8 cellular contexts compared by ENCODE assay signal in genomic region chr17:76497979-76498885, GRCh38. TPM values are rescaled to one million over a fixed set of nuclear protein-coding genes. Genes with fewer than 3 reads are reported as not detected.
A peak's percentile ranks its signal among the peaks of the same experiment; 100 is the strongest.
DNase-seq lines count a peak whose midpoint lies in the region; ATAC-seq and TF ChIP-seq lines count a peak whose summit lies in the region.

No MANE protein-coding gene starts in this region.

- TF ChIP-seq CTCF in AG09309 (IDR thresholded peaks at IDR 0.05; ENCODE audit: control insufficient read depth, insufficient read depth, low read depth, low read length, missing control alignments) (no peak), HEK293 (tag by site-specific recombination; IDR thresholded peaks at IDR 0.05) (no peak), fibroblast of mammary gland (conservative IDR thresholded peaks at IDR 0.05; ENCODE audit: control insufficient read depth, insufficient read depth, low read depth, low read length) (no peak)

- H3K36me3 ChIP-seq in HEK293 (ENCODE audit: control insufficient read depth in 2 of 2, insufficient read depth in 1 of 2, low read length in 2 of 2) = no peaks in the 10 kb centered on the region

- peaks cover 33% of the 10 kb centered on the region for H3K4me1 Mint-ChIP-seq in T-helper 17 cell
- H3K4me1 Mint-ChIP-seq in natural killer cell treated with Interleukin-12 subunit alpha and Interleukin-12 subunit beta and Interleukin-15 and Interleukin-18, amount 100 ng/mL, for 72 hours (ENCODE audit: low read depth in 2 of 2) = peaks cover 63 to 68% of the 10 kb centered on the region in 2 donors

- no peak overlapping the region for H3K27ac Mint-ChIP-seq in T-helper 17 cell
- H3K27ac Mint-ChIP-seq in natural killer cell treated with Interleukin-12 subunit alpha and Interleukin-12 subunit beta and Interleukin-15 and Interleukin-18, amount 100 ng/mL, for 72 hours = peak overlapping the region; percentile 100

- H3K9me3 ChIP-seq in HEK293 (ENCODE audit: control insufficient read depth, insufficient read depth, low read depth, low read length) (no peaks in the 10 kb centered on the region), T-helper 17 cell (ENCODE audit: control insufficient read depth, low read length, poor library complexity, severe bottlenecking) (no peaks in the 10 kb centered on the region)

- H3K27ac ChIP-seq in HEK293 (ENCODE audit: extremely low read depth, low read depth, low read length) = no peak overlapping the region

- DNase-seq in AG09309 (ENCODE audit: low read depth) (peak; percentile 35), T-helper 17 cell (no peak), fibroblast of mammary gland (ENCODE audit: low read depth) (peak; percentile 69), GDM1 (lab: John Stamatoyannopoulos, UW) (no peak)
- DNase-seq in natural killer cell treated with Interleukin-12 subunit alpha and Interleukin-12 subunit beta and Interleukin-15 and Interleukin-18, amount 100 ng/mL, for 72 hours (ENCODE audit: low spot score) = no peak
- DNase-seq in activated CD4-positive, CD25-positive, alpha-beta regulatory T cell (lab: John Stamatoyannopoulos, UW) = no peak

- H3K4me1 ChIP-seq in HEK293 (ENCODE audit: control insufficient read depth, insufficient read depth, low read length) = peaks cover 21% of the 10 kb centered on the region

- peak overlapping the region; percentile 0 for H3K4me3 ChIP-seq in AG09309 (ENCODE audit: control insufficient read depth, low read depth, low read length)
- no peak overlapping the region for H3K4me3 ChIP-seq in HEK293 (ENCODE audit: low read depth, low read length)
- no peak overlapping the region for H3K4me3 ChIP-seq in fibroblast of mammary gland (ENCODE audit: control insufficient read depth, low read depth, low read length)

- ATAC-seq in T-helper 17 cell = no peak
- no peak for ATAC-seq in natural killer cell treated with Interleukin-12 subunit alpha and Interleukin-12 subunit beta and Interleukin-15 and Interleukin-18, amount 100 ng/mL, for 72 hours
- ATAC-seq in GM18861 (IDR thresholded peaks at IDR 0.05; ENCODE audit: unreplicated experiment) = no peak

- POLR2A ChIA-PET in HEK293 (lab: Yijun Ruan, JAX) = interaction anchor here (0.6 to 1.4 kb wide), 2 partner anchors 59 to 96 kb away, joined by 4 to 8 read pairs; no protein-coding TSS in a partner anchor

- no peaks in the 10 kb centered on the region for H3K9me3 Mint-ChIP-seq in natural killer cell treated with Interleukin-12 subunit alpha and Interleukin-12 subunit beta and Interleukin-15 and Interleukin-18, amount 100 ng/mL, for 72 hours

- CTCF ChIA-PET in HEK293 (lab: Yijun Ruan, JAX) = interaction anchor here (0.6 to 3.6 kb wide), 9 partner anchors 9 to 200 kb away, joined by 3 to 15 read pairs (median 3); partner anchors contain the start of gene AANAT

- peak overlapping the region; percentile 88 for H3K4me3 Mint-ChIP-seq in T-helper 17 cell
- H3K4me3 Mint-ChIP-seq in natural killer cell treated with Interleukin-12 subunit alpha and Interleukin-12 subunit beta and Interleukin-15 and Interleukin-18, amount 100 ng/mL, for 72 hours = peak overlapping the region; percentile 93

- H3K27me3 Mint-ChIP-seq in T-helper 17 cell = no peaks in the 10 kb centered on the region
- H3K27me3 Mint-ChIP-seq in natural killer cell treated with Interleukin-12 subunit alpha and Interleukin-12 subunit beta and Interleukin-15 and Interleukin-18, amount 100 ng/mL, for 72 hours = no peaks in the 10 kb centered on the region

- no peaks in the 10 kb centered on the region for H3K36me3 Mint-ChIP-seq in T-helper 17 cell (ENCODE audit: low read depth)
- H3K36me3 Mint-ChIP-seq in natural killer cell treated with Interleukin-12 subunit alpha and Interleukin-12 subunit beta and Interleukin-15 and Interleukin-18, amount 100 ng/mL, for 72 hours = no peaks in the 10 kb centered on the region

TF ChIP-seq in HEK293, 187 proteins besides CTCF, POLR2A, EP300 and RAD21 (continues in another document):
- TF ChIP-seq ZBTB20 (tag by site-specific recombination; IDR thresholded peaks at IDR 0.05) = peak; percentile 79
- TF ChIP-seq HOXC10 (CRISPR knock-in tag; IDR thresholded peaks at IDR 0.05) = no peak
- TF ChIP-seq ZNF645 (tag by site-specific recombination; IDR thresholded peaks at IDR 0.05) = no peak
- peak; percentile 70 for TF ChIP-seq ZIC2 (tag by site-specific recombination; IDR thresholded peaks at IDR 0.05)
- TF ChIP-seq ZSCAN5A (tag by site-specific recombination; IDR thresholded peaks at IDR 0.05) = no peak
- no peak for TF ChIP-seq ZNF776 (tag by site-specific recombination; IDR thresholded peaks at IDR 0.05; ENCODE audit: borderline replicate concordance)
- peak; percentile 60 for TF ChIP-seq ZBTB17 (tag by site-specific recombination; IDR thresholded peaks at IDR 0.05)
- 0 out of 2 replicates have a peak, but pooled peaks have one; percentile 20 for TF ChIP-seq ZNF76 (tag by site-specific recombination; IDR thresholded peaks at IDR 0.05; ENCODE audit: borderline replicate concordance, low read depth)
- TF ChIP-seq ZNF366 (tag by site-specific recombination; conservative IDR thresholded peaks at IDR 0.05) = no peak
- TF ChIP-seq ZNF18 (tag by site-specific recombination; IDR thresholded peaks at IDR 0.05) = peak; percentile 71
- TF ChIP-seq ZNF423 (tag by site-specific recombination; IDR thresholded peaks at IDR 0.05) = peak; percentile 94
- 0 out of 2 replicates have a peak, but pooled peaks have one; percentile 51 for TF ChIP-seq INSM2 (tag by site-specific recombination; IDR thresholded peaks at IDR 0.05)
- TF ChIP-seq SP7 (tag by site-specific recombination; IDR thresholded peaks at IDR 0.05) = peak; percentile 25; the same call in 1 of the 2 replicates
- TF ChIP-seq GLIS1 (tag by site-specific recombination; IDR thresholded peaks at IDR 0.05) = no peak; the same call in 1 of the 2 replicates
- TF ChIP-seq KLF10 (tag by site-specific recombination; IDR thresholded peaks at IDR 0.05) = no peak

RNA-seq across cellular contexts. Expression of gene RHBDF2, which starts 3.0 kb away (rescaled TPM):
- 10 to 100 TPM; 38.3 to 48.7 TPM for total RNA-seq in T-helper 17 cell
- total RNA-seq in natural killer cell treated with Interleukin-12 subunit alpha and Interleukin-12 subunit beta and Interleukin-15 and Interleukin-18, amount 100 ng/mL, for 72 hours = 100 to 1,000 TPM; 156 to 234 TPM

RNA-seq across cellular contexts. Expression of gene AANAT, which starts 30.8 kb away (rescaled TPM):
- total RNA-seq in T-helper 17 cell = not detected
- under 1 TPM in 1 of 2 donors, not detected in 1; 0.78 TPM for total RNA-seq in natural killer cell treated with Interleukin-12 subunit alpha and Interleukin-12 subunit beta and Interleukin-15 and Interleukin-18, amount 100 ng/mL, for 72 hours

RNA-seq across cellular contexts. Expression of gene CYGB, which starts 39.3 kb away (rescaled TPM):
- not detected for total RNA-seq in T-helper 17 cell
- 1 to 10 TPM; 1.0 to 2.9 TPM for total RNA-seq in natural killer cell treated with Interleukin-12 subunit alpha and Interleukin-12 subunit beta and Interleukin-15 and Interleukin-18, amount 100 ng/mL, for 72 hours

RNA-seq across cellular contexts. Expression of gene PRCD, which starts 41.6 kb away (rescaled TPM):
- total RNA-seq in T-helper 17 cell = 1 to 10 TPM in 1 of 2 donors, not detected in 1; 1.1 TPM
- total RNA-seq in natural killer cell treated with Interleukin-12 subunit alpha and Interleukin-12 subunit beta and Interleukin-15 and Interleukin-18, amount 100 ng/mL, for 72 hours = under 1 TPM in 1 of 2 donors, not detected in 1; 0.78 TPM

RNA-seq across cellular contexts. Expression of gene UBE2O, which starts 45.3 kb away (rescaled TPM):
- total RNA-seq in T-helper 17 cell = 10 to 100 TPM; 29.1 to 38.9 TPM
- total RNA-seq in natural killer cell treated with Interleukin-12 subunit alpha and Interleukin-12 subunit beta and Interleukin-15 and Interleukin-18, amount 100 ng/mL, for 72 hours = 10 to 100 TPM; 46.7 to 66.9 TPM

Comparison
In these comparisons a context has a peak if more than half of its experiments do, and no peak if none do; other contexts are left out.
1. DNase-seq: peak in AG09309 (single experiment) and fibroblast of mammary gland (single experiment); none in T-helper 17 cell (0 of 3), natural killer cell treated with Interleukin-12 subunit alpha and Interleukin-12 subunit beta and Interleukin-15 and Interleukin-18, amount 100 ng/mL, for 72 hours (single experiment), GDM1 (single experiment) and activated CD4-positive, CD25-positive, alpha-beta regulatory T cell (0 of 4).